In the genomic region with DNA sequence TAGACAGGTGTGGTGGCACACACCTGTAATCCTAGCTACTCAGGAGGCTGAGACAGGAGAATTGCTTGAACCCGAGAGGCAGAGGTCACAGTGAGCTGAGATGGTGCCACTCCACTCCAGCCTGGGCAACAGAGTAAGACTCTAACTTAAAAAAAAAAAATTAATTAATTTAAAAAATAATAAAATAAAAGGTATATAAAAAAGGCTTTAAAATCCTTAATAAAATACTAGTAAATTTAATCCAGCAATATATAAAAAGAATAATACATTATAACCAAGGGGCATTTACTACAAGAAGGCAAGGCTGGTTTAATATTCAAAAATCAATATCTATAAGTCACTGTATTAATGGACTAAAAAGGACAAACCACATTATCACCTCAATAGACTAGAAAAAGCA, we compare ENCODE assay signal across 24 cellular contexts. TPM values are rescaled to one million over a fixed set of nuclear protein-coding genes. Genes with fewer than 3 reads are reported as not detected.
DNase-seq lines count a peak whose midpoint lies in the region; ATAC-seq, FAIRE-seq and TF ChIP-seq lines count a peak whose summit lies in the region.
"Had no signal": no experiment of that assay in that cellular context is flagged by ENCODE, and none has a peak within 500 bp of the region (broad histone marks: within the 10 kb centered on the region; RNA-seq: fewer than 3 reads in every experiment).

No MANE protein-coding gene starts in this region.

- DNase-seq in WTC11 (ENCODE audit: low spot score) = no peak
- DNase-seq in endothelial cell (ENCODE audit: low spot score) = no peak
- no peak for DNase-seq in kidney
- DNase-seq in small intestine = no peak
- no peak for DNase-seq in activated CD4-positive, CD25-positive, alpha-beta regulatory T cell treated with anti-CD3 and anti-CD28 coated beads, Interleukin-2, amount 50 U/mL, for 72 hours
- DNase-seq in stimulated activated naive CD8-positive, alpha-beta T cell treated with anti-CD3 and anti-CD28 coated beads, Interleukin-15, Interleukin-2, amounts not matched to agents 100 U/mL and 50 U/mL, for 24 hours = no peak
- DNase-seq: 8988T; ACHN; AML-193; BE2C; CD4-positive, alpha-beta T cell; CD8-positive, alpha-beta memory T cell; DMS 273 treated with DMSO at 0.1 percent for 48 hours; DMS79 treated with DMSO at 0.1 percent for 48 hours; GM23248; H7; HCEC 1CT had no signal

- H3K4me3 Mint-ChIP-seq in WTC11 = no peak overlapping the region
- H3K4me3 Mint-ChIP-seq in endothelial cell (ENCODE audit: unreplicated experiment) = peak overlapping the region; percentile 59
- H3K4me3 Mint-ChIP-seq: CD14-positive monocyte; CD4-positive, alpha-beta T cell; CD8-positive, alpha-beta memory T cell had no signal

- peak; percentile 21 for FAIRE-seq in kidney (lab: Jason Lieb, UNC)
- FAIRE-seq in small intestine (lab: Jason Lieb, UNC) = peak; percentile 23
- FAIRE-seq: D721Med, GM12892, H1 had no signal

- CTCF ChIA-PET in WTC11 (lab: Charles Lee) = no interaction called here

- no peaks in the 10 kb centered on the region for H3K27me3 Mint-ChIP-seq in WTC11 (ENCODE audit: low read depth)
- peaks cover 2% of the 10 kb centered on the region for H3K27me3 Mint-ChIP-seq in endothelial cell (ENCODE audit: unreplicated experiment)
- H3K27me3 Mint-ChIP-seq: CD4-positive, alpha-beta T cell; CD8-positive, alpha-beta memory T cell had no signal

- no peak overlapping the region for H3K9ac ChIP-seq in kidney (ENCODE audit: low read length in 2 of 2)
- H3K9ac ChIP-seq: BLaER1 treated with 17β-estradiol and CSF1 and Interleukin-3, amounts not matched to agents 10 nM and 100 nM; GM23248 had no signal

- peaks cover 2 to 5% of the 10 kb centered on the region in 2 donors for H3K4me1 ChIP-seq in kidney (ENCODE audit: control insufficient read depth in 1 of 2, insufficient read depth in 1 of 2, low read depth in 1 of 2, low read length in 2 of 2)
- no peaks in the 10 kb centered on the region for H3K4me1 ChIP-seq in small intestine (ENCODE audit: control insufficient read depth in 2 of 2, insufficient read depth in 1 of 2, low read depth in 1 of 2, low read length in 1 of 2)
- H3K4me1 ChIP-seq: BE2C had no signal

- H3K27ac ChIP-seq in kidney (ENCODE audit: low read depth in 2 of 2, low read length in 2 of 2) (no peak overlapping the region), small intestine (ENCODE audit: low read depth in 1 of 2, low read length in 1 of 2) (no peak overlapping the region)
- H3K27ac ChIP-seq: A549; BLaER1 treated with 17β-estradiol and CSF1 and Interleukin-3, amounts not matched to agents 10 nM and 100 nM; GM23248 had no signal

- WGBS in small intestine, 3 donors = 96 to 100% (median 98%) methylated on average over 1 of the region's 1 CpG

- no peak overlapping the region for H3K27ac Mint-ChIP-seq in WTC11
- H3K27ac Mint-ChIP-seq in endothelial cell (ENCODE audit: unreplicated experiment) = no peak overlapping the region
- H3K27ac Mint-ChIP-seq: CD4-positive, alpha-beta T cell had no signal

- intact Hi-C loops in kidney (cut with DNase I) = no loop called here

- no peak for ATAC-seq in WTC11
- ATAC-seq in GM19328 (IDR thresholded peaks at IDR 0.05; ENCODE audit: unreplicated experiment) = no peak
- ATAC-seq in stimulated activated naive CD8-positive, alpha-beta T cell treated with anti-CD3 and anti-CD28 coated beads, Interleukin-15, Interleukin-2, amounts not matched to agents 100 U/mL and 50 U/mL, for 24 hours = no peak
- ATAC-seq: A549 had no signal

- POLR2A ChIA-PET in WTC11 (lab: Charles Lee) = no interaction called here

- peaks cover 0 to 6% of the 10 kb centered on the region in 2 donors for H3K36me3 ChIP-seq in kidney (ENCODE audit: control insufficient read depth in 1 of 2, insufficient read depth in 2 of 2, low read length in 2 of 2)
- peaks cover 0 to 3% of the 10 kb centered on the region in 2 donors for H3K36me3 ChIP-seq in small intestine (ENCODE audit: control insufficient read depth in 2 of 2, insufficient read depth in 2 of 2, low read length in 2 of 2)

- H3K27me3 ChIP-seq in small intestine (ENCODE audit: control insufficient read depth in 2 of 2, insufficient read depth in 2 of 2, low read length in 2 of 2) = no peaks in the 10 kb centered on the region
- H3K27me3 ChIP-seq: BE2C; BLaER1 treated with 17β-estradiol and CSF1 and Interleukin-3, amounts not matched to agents 10 nM and 100 nM had no signal

- H3K36me3 Mint-ChIP-seq in WTC11 (peaks cover 32% of the 10 kb centered on the region), endothelial cell (ENCODE audit: low read depth, unreplicated experiment) (peaks cover 11% of the 10 kb centered on the region)

- H3K4me1 Mint-ChIP-seq in WTC11 (peaks cover 6% of the 10 kb centered on the region; the same call in 1 of the 2 replicates), endothelial cell (ENCODE audit: unreplicated experiment) (peaks cover 6% of the 10 kb centered on the region)

- H3K9me3 Mint-ChIP-seq in WTC11 (peaks cover 18% of the 10 kb centered on the region), endothelial cell (ENCODE audit: unreplicated experiment) (peaks cover 5% of the 10 kb centered on the region)

- no peak overlapping the region for H3K4me3 ChIP-seq in kidney (ENCODE audit: low read length in 2 of 2)
- no peak overlapping the region for H3K4me3 ChIP-seq in small intestine (ENCODE audit: low read depth in 1 of 2, low read length in 2 of 2)
- H3K4me3 ChIP-seq: A549; BLaER1 treated with 17β-estradiol and CSF1 and Interleukin-3, amounts not matched to agents 10 nM and 100 nM; GM23248 had no signal

- TF ChIP-seq CTCF in WTC11 (IDR thresholded peaks at IDR 0.05) (no peak), endothelial cell (IDR thresholded peaks at IDR 0.05; ENCODE audit: unreplicated experiment) (no peak), kidney (IDR thresholded peaks at IDR 0.05; ENCODE audit: borderline replicate concordance, extremely low read depth, insufficient read depth) (no peak)

- H3K9me3 ChIP-seq in kidney (ENCODE audit: control insufficient read depth in 1 of 2, low read length in 2 of 2) (no peaks in the 10 kb centered on the region), small intestine (ENCODE audit: control insufficient read depth, low read depth) (no peaks in the 10 kb centered on the region)
- H3K9me3 ChIP-seq: A549, BE2C had no signal

TF ChIP-seq in WTC11, 78 proteins besides CTCF, POLR2A, EP300 and RAD21:
- TF ChIP-seq, protein P1, sequence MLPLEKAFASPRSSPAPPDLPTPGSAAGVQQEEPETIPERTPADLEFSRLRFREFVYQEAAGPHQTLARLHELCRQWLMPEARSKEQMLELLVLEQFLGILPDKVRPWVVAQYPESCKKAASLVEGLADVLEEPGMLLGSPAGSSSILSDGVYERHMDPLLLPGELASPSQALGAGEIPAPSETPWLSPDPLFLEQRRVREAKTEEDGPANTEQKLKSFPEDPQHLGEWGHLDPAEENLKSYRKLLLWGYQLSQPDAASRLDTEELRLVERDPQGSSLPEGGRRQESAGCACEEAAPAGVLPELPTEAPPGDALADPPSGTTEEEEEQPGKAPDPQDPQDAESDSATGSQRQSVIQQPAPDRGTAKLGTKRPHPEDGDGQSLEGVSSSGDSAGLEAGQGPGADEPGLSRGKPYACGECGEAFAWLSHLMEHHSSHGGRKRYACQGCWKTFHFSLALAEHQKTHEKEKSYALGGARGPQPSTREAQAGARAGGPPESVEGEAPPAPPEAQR (CRISPR knock-in tag; IDR thresholded peaks at IDR 0.05) = no peak
- peak; percentile 98 for TF ChIP-seq HMGA2 (CRISPR knock-in tag; IDR thresholded peaks at IDR 0.05)
- TF ChIP-seq, protein P2, sequence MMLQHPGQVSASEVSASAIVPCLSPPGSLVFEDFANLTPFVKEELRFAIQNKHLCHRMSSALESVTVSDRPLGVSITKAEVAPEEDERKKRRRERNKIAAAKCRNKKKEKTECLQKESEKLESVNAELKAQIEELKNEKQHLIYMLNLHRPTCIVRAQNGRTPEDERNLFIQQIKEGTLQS (CRISPR knock-in tag; conservative IDR thresholded peaks at IDR 0.05) = no peak

RNA-seq across cellular contexts. Expression of a gene that starts 44.8 kb away (rescaled TPM):
- total RNA-seq in WTC11 (2021) (18.3 to 21.6 TPM (median 18.4 TPM) in 3 replicates), endothelial cell (ENCODE audit: unreplicated experiment) (16.2 TPM), kidney (39.8 TPM)
- polyA plus RNA-seq in kidney (ENCODE audit: insufficient read depth, low read depth, low replicate concordance) (3.7 TPM), small intestine (10 to 100 TPM in 1 of 3 donors, 1 to 10 TPM in 2; 4.2 to 11.6 (median 4.6) TPM)
